In the genomic region with DNA sequence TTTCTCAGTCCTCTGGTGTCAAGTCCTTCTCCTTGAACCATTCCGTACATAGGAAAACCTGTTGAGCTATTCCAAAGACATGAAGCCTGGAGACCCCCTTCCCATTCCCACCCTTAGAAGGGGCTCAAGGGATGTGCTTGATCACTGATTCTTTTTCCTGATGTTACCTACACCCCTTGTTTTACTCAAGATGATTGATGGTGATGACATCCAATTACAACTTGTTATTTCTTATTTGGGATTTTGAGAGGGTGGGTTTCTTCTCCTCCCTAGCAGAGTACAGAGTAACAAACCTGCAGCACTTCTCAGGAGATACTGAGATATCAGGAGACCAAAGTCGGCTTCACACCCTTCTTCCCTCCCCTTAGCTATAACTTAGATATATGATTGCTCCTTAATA, we compare ENCODE assay signal across 30 cellular contexts. TPM values are rescaled to one million over a fixed set of nuclear protein-coding genes. Genes with fewer than 3 reads are reported as not detected.
DNase-seq lines count a peak whose midpoint lies in the region; ATAC-seq, FAIRE-seq and TF ChIP-seq lines count a peak whose summit lies in the region.
"Had no signal": no experiment of that assay in that cellular context is flagged by ENCODE, and none has a peak within 500 bp of the region (broad histone marks: within the 10 kb centered on the region; RNA-seq: fewer than 3 reads in every experiment).

No MANE protein-coding gene starts in this region.

- H3K27ac ChIP-seq in A549 (no peak overlapping the region), WERI-Rb-1 (no peak overlapping the region), HepG2 (ENCODE audit: extremely low read length, insufficient read depth, low read length) (no peak overlapping the region)
- H3K27ac ChIP-seq: 22Rv1, BLaER1 had no signal

- H3K36me3 ChIP-seq in WERI-Rb-1: no peaks in the 10 kb centered on the region
- H3K36me3 ChIP-seq in HepG2 (replicated peaks in 1 of 2; ENCODE audit: control insufficient read depth in 1 of 2, insufficient read depth in 2 of 2, low read length in 2 of 2): no peaks in the 10 kb centered on the region
- H3K36me3 ChIP-seq: BE2C, BLaER1 had no signal

- intact Hi-C loops in HepG2 (cut with micrococcal nuclease; ENCODE audit: unreplicated experiment): no loop called here

- TF ChIP-seq POLR2A in A549 (IDR thresholded peaks at IDR 0.05; ENCODE audit: low read length) (no peak), HepG2 (IDR thresholded peaks at IDR 0.05; ENCODE audit: insufficient read depth in 1 of 2, low read depth in 2 of 2, low read length in 2 of 2) (no peak)

- H4K20me1 ChIP-seq in HepG2 (ENCODE audit: insufficient read depth, low read length): no peaks in the 10 kb centered on the region
- H4K20me1 ChIP-seq: BLaER1 had no signal

- H3K4me1 ChIP-seq in A549 (no peaks in the 10 kb centered on the region), HepG2 (ENCODE audit: insufficient read depth, low read length) (no peaks in the 10 kb centered on the region)
- H3K4me1 ChIP-seq: BE2C had no signal

- peak; percentile 97 for FAIRE-seq in A549 (lab: Jason Lieb, UNC)
- no peak for FAIRE-seq in HepG2 (lab: Jason Lieb, UNC)
- FAIRE-seq: GM12878, GM12892, GM18507 had no signal

- no peaks in the 10 kb centered on the region for H3K27me3 ChIP-seq in WERI-Rb-1 (ENCODE audit: insufficient read depth, low read depth, severe bottlenecking)
- peaks cover 1 to 49% of the 10 kb centered on the region in 2 experiments; a peak in 4 of 5 replicates for H3K27me3 ChIP-seq in HepG2 (ENCODE audit: control insufficient read depth in 1 of 2, insufficient read depth in 2 of 2, low read length in 2 of 2)
- H3K27me3 ChIP-seq: BLaER1 had no signal

- TF ChIP-seq EP300 in A549 (IDR thresholded peaks at IDR 0.05) (no peak), HepG2 (IDR thresholded peaks at IDR 0.05; ENCODE audit: low read depth in 2 of 2, low read length in 2 of 2) (no peak), HepG2 (CRISPR knock-in tag; IDR thresholded peaks at IDR 0.05; ENCODE audit: borderline replicate concordance) (no peak)

- CTCF ChIA-PET in A549 (lab: Yijun Ruan, JAX) (interaction anchor here (0.7 to 16.4 kb wide), 8 partner anchors 11 to 283 kb away, joined by 3 to 243 read pairs (median 6); no protein-coding TSS in a partner anchor), HEK293T (lab: Yijun Ruan, JAX) (interaction anchor here (0.5 to 0.9 kb wide), 2 partner anchors 17 to 100 kb away, joined by 3 read pairs; no protein-coding TSS in a partner anchor), HepG2 (lab: Yijun Ruan, JAX; ENCODE audit: low intra/inter-chr PET ratio, low total read pairs) (no interaction called here)

- no peak overlapping the region for H3K4me3 ChIP-seq in A549
- H3K4me3 ChIP-seq in WERI-Rb-1 (ENCODE audit: low read depth, low read length): no peak overlapping the region
- no peak overlapping the region for H3K4me3 ChIP-seq in HepG2 (replicated peaks in 1 of 3; ENCODE audit: insufficient read depth in 1 of 3, low read depth in 2 of 3, low read length in 3 of 3)
- H3K4me3 ChIP-seq: BLaER1, GM12878 had no signal

- H3K9me3 ChIP-seq in A549 (no peaks in the 10 kb centered on the region), WERI-Rb-1 (ENCODE audit: severe bottlenecking) (no peaks in the 10 kb centered on the region), HepG2 (ENCODE audit: low read length) (no peaks in the 10 kb centered on the region)
- H3K9me3 ChIP-seq: BE2C, BLaER1 had no signal

- no peak for ATAC-seq in A549
- no peak for ATAC-seq in HepG2
- ATAC-seq: GM12878 had no signal

- no peaks in the 10 kb centered on the region for H3K79me2 ChIP-seq in HepG2 (ENCODE audit: insufficient read depth, low read length)

- BruUV-seq in HepG2 (replicated peaks; lab: Mats Ljungman, UMichigan): no TSS peak

- H2AFZ ChIP-seq in HepG2 (ENCODE audit: low read length): no peak overlapping the region

- POLR2A ChIA-PET in A549 (lab: Yijun Ruan, JAX): no interaction called here
- POLR2A ChIA-PET in HEK293T (lab: Yijun Ruan, JAX): no interaction called here
- POLR2A ChIA-PET in HepG2 (lab: Yijun Ruan, JAX): no interaction called here

- in situ Hi-C loops in HepG2 (cut with HindIII; ENCODE audit: extremely low pct_ligation_motif_present, low pct_unique_long_range_greater_than_20kb): no loop called here

- no peak for TF ChIP-seq RAD21 in A549 (conservative IDR thresholded peaks at IDR 0.05 in 1 of 2, IDR thresholded peaks at IDR 0.05 in 1 of 2)
- no peak for TF ChIP-seq RAD21 in HepG2 (CRISPR knock-in tag; IDR thresholded peaks at IDR 0.05)

- TF ChIP-seq CTCF in A549 (IDR thresholded peaks at IDR 0.05) (no peak), WERI-Rb-1 (IDR thresholded peaks at IDR 0.05; ENCODE audit: low read depth, low read length) (no peak), HepG2 (CRISPR knock-in tag; IDR thresholded peaks at IDR 0.05) (no peak)

- no peak for DNase-seq in A549 (ENCODE audit: low read depth in 1 of 2, low spot score in 1 of 2)
- DNase-seq in HEK293T (ENCODE audit: extremely low spot score): no peak
- DNase-seq in epidermal melanocyte (ENCODE audit: insufficient read length, low spot score): peak; percentile 7
- DNase-seq in WERI-Rb-1: no peak
- DNase-seq in HepG2 (ENCODE audit: low spot score): no peak
- DNase-seq: ACHN; BE2C; C1 segment of cervical spinal cord; CD4-positive, alpha-beta memory T cell; CD4-positive, CD25-positive, alpha-beta regulatory T cell; CD8-positive, alpha-beta memory T cell; COR-L47; DMS 273 treated with DMSO at 0.1 percent for 48 hours; DMS153; DMS53; DMS79; DND-41; EL; GDM1 had no signal

- H3K4me2 ChIP-seq in A549: no peak overlapping the region
- H3K4me2 ChIP-seq in HepG2 (ENCODE audit: low read depth, low read length): no peak overlapping the region
- H3K4me2 ChIP-seq: BLaER1 had no signal

- no peak overlapping the region for H3K9ac ChIP-seq in HepG2 (ENCODE audit: insufficient read depth, low read depth, low read length)
- H3K9ac ChIP-seq: BLaER1 had no signal

- 9% methylated on average over 2 of the region's 2 CpGs for WGBS in A549 (ENCODE audit: missing lambda C conversion rate)
- 0% methylated on average over 2 of the region's 2 CpGs for WGBS in HepG2 (ENCODE audit: low lambda C conversion rate)

RNA-seq across cellular contexts. Expression of gene RPS19, which starts 6.7 kb away (rescaled TPM):
- polyA plus RNA-seq in A549 (2011; rRNA removed) (2,749 and 3,564 TPM in 2 replicates), A549 (2017; fragmentation: RNase III; extraction: RNeasy Plus Mini Kit Qiagen cat#74134 plus additional on column Dnase treatment) (7,778 to 7,989 TPM (median 7,924 TPM) in 3 replicates), HepG2 (2011; rRNA removed) (1,633 and 1,983 TPM in 2 replicates)
- 3,114 and 3,796 TPM in 2 replicates for polyA plus RNA-seq in A549 (2012; cell fraction: cytosol; rRNA removed)
- 3,748 and 4,898 TPM in 2 replicates for polyA plus RNA-seq in A549 (2012; cell fraction: nucleus; rRNA removed)
- polyA minus RNA-seq in A549 (2011; rRNA and poly(A)+ RNA removed): 2,997 and 3,081 TPM in 2 replicates
- 4,758 and 5,028 TPM in 2 replicates for total RNA-seq in HepG2 (2016; rRNA removed; fragmentation: Illumina TruSeq; extraction: Trizol)
- 8,990 and 9,707 TPM in 2 replicates for total RNA-seq in HepG2 (2016; cell fraction: cytosol; rRNA removed; fragmentation: Illumina TruSeq; extraction: Trizol; ENCODE audit: low read depth)
- total RNA-seq in HepG2 (2016; cell fraction: insoluble cytoplasmic fraction; rRNA removed; fragmentation: Illumina TruSeq; extraction: Trizol): 4,892 and 5,330 TPM in 2 replicates
- total RNA-seq in HepG2 (2016; cell fraction: membrane; rRNA removed; fragmentation: Illumina TruSeq; extraction: Trizol): 12,897 and 13,497 TPM in 2 replicates
- 1,659 and 1,838 TPM in 2 replicates for total RNA-seq in HepG2 (2016; cell fraction: nucleus; rRNA removed; fragmentation: Illumina TruSeq; extraction: Trizol)
- polyA plus RNA-seq in HepG2 (2011; cell fraction: cytosol; rRNA removed): 4,354 and 8,495 TPM in 2 replicates
- polyA plus RNA-seq in HepG2 (2011; cell fraction: nucleus; rRNA removed): 1,845 and 2,001 TPM in 2 replicates
- polyA plus RNA-seq in HepG2 (2012): 3,093 and 4,312 TPM in 2 replicates
- polyA plus RNA-seq in HepG2 (2016; cell fraction: cytosol; fragmentation: Illumina TruSeq; extraction: Trizol; ENCODE audit: low read depth): 10,211 and 10,944 TPM in 2 replicates
- polyA plus RNA-seq in HepG2 (2016; cell fraction: insoluble cytoplasmic fraction; fragmentation: Illumina TruSeq; extraction: Trizol; ENCODE audit: low read depth): 4,747 and 4,833 TPM in 2 replicates
- 11,477 and 11,931 TPM in 2 replicates for polyA plus RNA-seq in HepG2 (2016; cell fraction: membrane; fragmentation: Illumina TruSeq; extraction: Trizol; ENCODE audit: low read depth)
- 2,975 and 3,175 TPM in 2 replicates for polyA plus RNA-seq in HepG2 (2016; cell fraction: nucleus; fragmentation: Illumina TruSeq; extraction: Trizol; ENCODE audit: insufficient read depth, low read depth)
- polyA minus RNA-seq in HepG2 (2011; rRNA and poly(A)+ RNA removed; ENCODE audit: low replicate concordance): 958 and 1,242 TPM in 2 replicates
- polyA minus RNA-seq in HepG2 (2011; cell fraction: cytosol; rRNA and poly(A)+ RNA removed): 1,380 TPM in 2 replicates
- polyA minus RNA-seq in HepG2 (2011; cell fraction: nucleus; rRNA and poly(A)+ RNA removed): 385 and 466 TPM in 2 replicates

RNA-seq across cellular contexts. Expression of gene DMRTC2, which starts 8.5 kb away (rescaled TPM):
- polyA plus RNA-seq in A549 (2011; rRNA removed) (not detected in 2 replicates), A549 (2017; fragmentation: RNase III; extraction: RNeasy Plus Mini Kit Qiagen cat#74134 plus additional on column Dnase treatment) (not detected in 3 replicates), HepG2 (2011; rRNA removed) (not detected in 2 replicates)
- not detected in 2 replicates for polyA plus RNA-seq in A549 (2012; cell fraction: cytosol; rRNA removed)
- polyA plus RNA-seq in A549 (2012; cell fraction: nucleus; rRNA removed): not detected in 2 replicates
- polyA minus RNA-seq in A549 (2011; rRNA and poly(A)+ RNA removed): not detected in 2 replicates
- total RNA-seq in HepG2 (2016; rRNA removed; fragmentation: Illumina TruSeq; extraction: Trizol): not detected in 2 replicates
- total RNA-seq in HepG2 (2016; cell fraction: cytosol; rRNA removed; fragmentation: Illumina TruSeq; extraction: Trizol; ENCODE audit: low read depth): not detected in 2 replicates
- not detected in 2 replicates for total RNA-seq in HepG2 (2016; cell fraction: insoluble cytoplasmic fraction; rRNA removed; fragmentation: Illumina TruSeq; extraction: Trizol)
- not detected in 2 replicates for total RNA-seq in HepG2 (2016; cell fraction: membrane; rRNA removed; fragmentation: Illumina TruSeq; extraction: Trizol)
- not detected in 2 replicates for total RNA-seq in HepG2 (2016; cell fraction: nucleus; rRNA removed; fragmentation: Illumina TruSeq; extraction: Trizol)
- polyA plus RNA-seq in HepG2 (2011; cell fraction: cytosol; rRNA removed): not detected in 2 replicates
- not detected in 2 replicates for polyA plus RNA-seq in HepG2 (2011; cell fraction: nucleus; rRNA removed)
- polyA plus RNA-seq in HepG2 (2012): not detected in 2 replicates
- polyA plus RNA-seq in HepG2 (2016; cell fraction: cytosol; fragmentation: Illumina TruSeq; extraction: Trizol; ENCODE audit: low read depth): not detected in 2 replicates
- polyA plus RNA-seq in HepG2 (2016; cell fraction: insoluble cytoplasmic fraction; fragmentation: Illumina TruSeq; extraction: Trizol; ENCODE audit: low read depth): not detected in 2 replicates
- not detected in 2 replicates for polyA plus RNA-seq in HepG2 (2016; cell fraction: membrane; fragmentation: Illumina TruSeq; extraction: Trizol; ENCODE audit: low read depth)
- polyA plus RNA-seq in HepG2 (2016; cell fraction: nucleus; fragmentation: Illumina TruSeq; extraction: Trizol; ENCODE audit: insufficient read depth, low read depth): not detected in 2 replicates
- not detected in 2 replicates for polyA minus RNA-seq in HepG2 (2011; rRNA and poly(A)+ RNA removed; ENCODE audit: low replicate concordance)
- polyA minus RNA-seq in HepG2 (2011; cell fraction: cytosol; rRNA and poly(A)+ RNA removed): not detected in 2 replicates
- not detected in 2 replicates for polyA minus RNA-seq in HepG2 (2011; cell fraction: nucleus; rRNA and poly(A)+ RNA removed)
- total RNA-seq: A172; A673; CD4-positive, alpha-beta memory T cell; CD4-positive, CD25-positive, alpha-beta regulatory T cell; CD8-positive, alpha-beta memory T cell; Daoy; G401; GM12878 had no signal
- polyA plus RNA-seq: AG04450; CD14-positive monocyte; CD4-positive, alpha-beta memory T cell; CD4-positive, CD25-positive, alpha-beta regulatory T cell; CD8-positive, alpha-beta memory T cell; GM12878 had no signal

RNA-seq across cellular contexts. Expression of gene LYPD4, which starts 8.9 kb away (rescaled TPM):
- polyA plus RNA-seq in A549 (2011; rRNA removed) (not detected in 2 replicates), A549 (2017; fragmentation: RNase III; extraction: RNeasy Plus Mini Kit Qiagen cat#74134 plus additional on column Dnase treatment) (not detected in 3 replicates), HepG2 (2011; rRNA removed) (not detected in 2 replicates)
- polyA plus RNA-seq in A549 (2012; cell fraction: cytosol; rRNA removed): not detected in 2 replicates
- polyA plus RNA-seq in A549 (2012; cell fraction: nucleus; rRNA removed): not detected in 2 replicates
- not detected in 2 replicates for polyA minus RNA-seq in A549 (2011; rRNA and poly(A)+ RNA removed)
- not detected in 2 replicates for total RNA-seq in HepG2 (2016; rRNA removed; fragmentation: Illumina TruSeq; extraction: Trizol)
- total RNA-seq in HepG2 (2016; cell fraction: cytosol; rRNA removed; fragmentation: Illumina TruSeq; extraction: Trizol; ENCODE audit: low read depth): not detected in 2 replicates
- not detected in 2 replicates for total RNA-seq in HepG2 (2016; cell fraction: insoluble cytoplasmic fraction; rRNA removed; fragmentation: Illumina TruSeq; extraction: Trizol)
- not detected in 2 replicates for total RNA-seq in HepG2 (2016; cell fraction: membrane; rRNA removed; fragmentation: Illumina TruSeq; extraction: Trizol)
- total RNA-seq in HepG2 (2016; cell fraction: nucleus; rRNA removed; fragmentation: Illumina TruSeq; extraction: Trizol): not detected in 2 replicates
- polyA plus RNA-seq in HepG2 (2011; cell fraction: cytosol; rRNA removed): not detected in 2 replicates
- not detected in 2 replicates for polyA plus RNA-seq in HepG2 (2011; cell fraction: nucleus; rRNA removed)
- not detected in 2 replicates for polyA plus RNA-seq in HepG2 (2012)
- not detected in 2 replicates for polyA plus RNA-seq in HepG2 (2016; cell fraction: cytosol; fragmentation: Illumina TruSeq; extraction: Trizol; ENCODE audit: low read depth)
- polyA plus RNA-seq in HepG2 (2016; cell fraction: insoluble cytoplasmic fraction; fragmentation: Illumina TruSeq; extraction: Trizol; ENCODE audit: low read depth): not detected in 2 replicates
- not detected in 2 replicates for polyA plus RNA-seq in HepG2 (2016; cell fraction: membrane; fragmentation: Illumina TruSeq; extraction: Trizol; ENCODE audit: low read depth)
- polyA plus RNA-seq in HepG2 (2016; cell fraction: nucleus; fragmentation: Illumina TruSeq; extraction: Trizol; ENCODE audit: insufficient read depth, low read depth): not detected in 2 replicates
- polyA minus RNA-seq in HepG2 (2011; rRNA and poly(A)+ RNA removed; ENCODE audit: low replicate concordance): not detected in 2 replicates
- polyA minus RNA-seq in HepG2 (2011; cell fraction: cytosol; rRNA and poly(A)+ RNA removed): not detected in 2 replicates
- not detected in 2 replicates for polyA minus RNA-seq in HepG2 (2011; cell fraction: nucleus; rRNA and poly(A)+ RNA removed)
- total RNA-seq: A172; A673; CD4-positive, alpha-beta memory T cell; CD4-positive, CD25-positive, alpha-beta regulatory T cell; CD8-positive, alpha-beta memory T cell; Daoy; G401; GM12878 had no signal
- polyA plus RNA-seq: AG04450; CD14-positive monocyte; CD4-positive, alpha-beta memory T cell; CD4-positive, CD25-positive, alpha-beta regulatory T cell; CD8-positive, alpha-beta memory T cell; GM12878 had no signal

RNA-seq across cellular contexts. Expression of gene CD79A, which starts 23.7 kb away (rescaled TPM):
- polyA plus RNA-seq in A549 (2011; rRNA removed) (0.52 and 0.57 TPM in 2 replicates), A549 (2017; fragmentation: RNase III; extraction: RNeasy Plus Mini Kit Qiagen cat#74134 plus additional on column Dnase treatment) (0.29 to 0.54 TPM (median 0.29 TPM) in 3 replicates), HepG2 (2011; rRNA removed) (0.24 and 0.30 TPM in 2 replicates)
- polyA plus RNA-seq in A549 (2012; cell fraction: cytosol; rRNA removed): 0.53 and 0.65 TPM in 2 replicates
- polyA plus RNA-seq in A549 (2012; cell fraction: nucleus; rRNA removed): 0.67 and 0.77 TPM in 2 replicates
- 0.41 and 0.58 TPM in 2 replicates for polyA minus RNA-seq in A549 (2011; rRNA and poly(A)+ RNA removed)
- total RNA-seq in HepG2 (2016; rRNA removed; fragmentation: Illumina TruSeq; extraction: Trizol): 0.27 and 0.33 TPM in 2 replicates
- 0.26 and 0.51 TPM in 2 replicates for total RNA-seq in HepG2 (2016; cell fraction: cytosol; rRNA removed; fragmentation: Illumina TruSeq; extraction: Trizol; ENCODE audit: low read depth)
- 0.24 and 0.37 TPM in 2 replicates for total RNA-seq in HepG2 (2016; cell fraction: insoluble cytoplasmic fraction; rRNA removed; fragmentation: Illumina TruSeq; extraction: Trizol)
- 0.62 TPM in 1 of 2 replicates, not detected in the other for total RNA-seq in HepG2 (2016; cell fraction: membrane; rRNA removed; fragmentation: Illumina TruSeq; extraction: Trizol)
- total RNA-seq in HepG2 (2016; cell fraction: nucleus; rRNA removed; fragmentation: Illumina TruSeq; extraction: Trizol): 0.40 TPM in 1 of 2 replicates, not detected in the other
- 0.44 and 0.52 TPM in 2 replicates for polyA plus RNA-seq in HepG2 (2011; cell fraction: cytosol; rRNA removed)
- polyA plus RNA-seq in HepG2 (2011; cell fraction: nucleus; rRNA removed): 0.31 and 0.51 TPM in 2 replicates
- 0.25 TPM in 1 of 2 replicates, not detected in the other for polyA plus RNA-seq in HepG2 (2012)
- polyA plus RNA-seq in HepG2 (2016; cell fraction: cytosol; fragmentation: Illumina TruSeq; extraction: Trizol; ENCODE audit: low read depth): 0.21 and 0.44 TPM in 2 replicates
- 0.49 and 0.52 TPM in 2 replicates for polyA plus RNA-seq in HepG2 (2016; cell fraction: insoluble cytoplasmic fraction; fragmentation: Illumina TruSeq; extraction: Trizol; ENCODE audit: low read depth)
- 0.69 and 1.1 TPM in 2 replicates for polyA plus RNA-seq in HepG2 (2016; cell fraction: membrane; fragmentation: Illumina TruSeq; extraction: Trizol; ENCODE audit: low read depth)
- 0.78 and 0.95 TPM in 2 replicates for polyA plus RNA-seq in HepG2 (2016; cell fraction: nucleus; fragmentation: Illumina TruSeq; extraction: Trizol; ENCODE audit: insufficient read depth, low read depth)
- 0.26 and 0.84 TPM in 2 replicates for polyA minus RNA-seq in HepG2 (2011; rRNA and poly(A)+ RNA removed; ENCODE audit: low replicate concordance)
- polyA minus RNA-seq in HepG2 (2011; cell fraction: cytosol; rRNA and poly(A)+ RNA removed): 0.49 TPM in 1 of 2 replicates, not detected in the other
- not detected in 2 replicates for polyA minus RNA-seq in HepG2 (2011; cell fraction: nucleus; rRNA and poly(A)+ RNA removed)
- total RNA-seq: A172, Daoy had no signal

RNA-seq across cellular contexts. Expression of gene ARHGEF1, which starts 29.6 kb away (rescaled TPM):
- polyA plus RNA-seq in A549 (2011; rRNA removed) (34.5 and 38.0 TPM in 2 replicates), A549 (2017; fragmentation: RNase III; extraction: RNeasy Plus Mini Kit Qiagen cat#74134 plus additional on column Dnase treatment) (71.5 to 92.9 TPM (median 84.2 TPM) in 3 replicates), HepG2 (2011; rRNA removed) (33.1 and 33.7 TPM in 2 replicates)
- polyA plus RNA-seq in A549 (2012; cell fraction: cytosol; rRNA removed): 113 and 132 TPM in 2 replicates
- polyA plus RNA-seq in A549 (2012; cell fraction: nucleus; rRNA removed): 335 and 389 TPM in 2 replicates
- 33.2 and 39.9 TPM in 2 replicates for polyA minus RNA-seq in A549 (2011; rRNA and poly(A)+ RNA removed)
- total RNA-seq in HepG2 (2016; rRNA removed; fragmentation: Illumina TruSeq; extraction: Trizol): 26.2 and 34.7 TPM in 2 replicates
- total RNA-seq in HepG2 (2016; cell fraction: cytosol; rRNA removed; fragmentation: Illumina TruSeq; extraction: Trizol; ENCODE audit: low read depth): 6.5 and 9.6 TPM in 2 replicates
- 16.1 and 36.8 TPM in 2 replicates for total RNA-seq in HepG2 (2016; cell fraction: insoluble cytoplasmic fraction; rRNA removed; fragmentation: Illumina TruSeq; extraction: Trizol)
- total RNA-seq in HepG2 (2016; cell fraction: membrane; rRNA removed; fragmentation: Illumina TruSeq; extraction: Trizol): 10.4 and 11.0 TPM in 2 replicates
- total RNA-seq in HepG2 (2016; cell fraction: nucleus; rRNA removed; fragmentation: Illumina TruSeq; extraction: Trizol): 28.3 and 29.2 TPM in 2 replicates
- polyA plus RNA-seq in HepG2 (2011; cell fraction: cytosol; rRNA removed): 20.2 and 33.5 TPM in 2 replicates
- 215 and 292 TPM in 2 replicates for polyA plus RNA-seq in HepG2 (2011; cell fraction: nucleus; rRNA removed)
- 33.2 and 34.0 TPM in 2 replicates for polyA plus RNA-seq in HepG2 (2012)
- 3.8 and 4.4 TPM in 2 replicates for polyA plus RNA-seq in HepG2 (2016; cell fraction: cytosol; fragmentation: Illumina TruSeq; extraction: Trizol; ENCODE audit: low read depth)
- 20.7 and 29.5 TPM in 2 replicates for polyA plus RNA-seq in HepG2 (2016; cell fraction: insoluble cytoplasmic fraction; fragmentation: Illumina TruSeq; extraction: Trizol; ENCODE audit: low read depth)
- 7.4 and 8.4 TPM in 2 replicates for polyA plus RNA-seq in HepG2 (2016; cell fraction: membrane; fragmentation: Illumina TruSeq; extraction: Trizol; ENCODE audit: low read depth)
- 90.2 and 102 TPM in 2 replicates for polyA plus RNA-seq in HepG2 (2016; cell fraction: nucleus; fragmentation: Illumina TruSeq; extraction: Trizol; ENCODE audit: insufficient read depth, low read depth)
- polyA minus RNA-seq in HepG2 (2011; rRNA and poly(A)+ RNA removed; ENCODE audit: low replicate concordance): 15.9 and 39.4 TPM in 2 replicates
- 16.3 and 26.4 TPM in 2 replicates for polyA minus RNA-seq in HepG2 (2011; cell fraction: cytosol; rRNA and poly(A)+ RNA removed)
- polyA minus RNA-seq in HepG2 (2011; cell fraction: nucleus; rRNA and poly(A)+ RNA removed): 29.6 and 31.9 TPM in 2 replicates
